In the genomic region with DNA sequence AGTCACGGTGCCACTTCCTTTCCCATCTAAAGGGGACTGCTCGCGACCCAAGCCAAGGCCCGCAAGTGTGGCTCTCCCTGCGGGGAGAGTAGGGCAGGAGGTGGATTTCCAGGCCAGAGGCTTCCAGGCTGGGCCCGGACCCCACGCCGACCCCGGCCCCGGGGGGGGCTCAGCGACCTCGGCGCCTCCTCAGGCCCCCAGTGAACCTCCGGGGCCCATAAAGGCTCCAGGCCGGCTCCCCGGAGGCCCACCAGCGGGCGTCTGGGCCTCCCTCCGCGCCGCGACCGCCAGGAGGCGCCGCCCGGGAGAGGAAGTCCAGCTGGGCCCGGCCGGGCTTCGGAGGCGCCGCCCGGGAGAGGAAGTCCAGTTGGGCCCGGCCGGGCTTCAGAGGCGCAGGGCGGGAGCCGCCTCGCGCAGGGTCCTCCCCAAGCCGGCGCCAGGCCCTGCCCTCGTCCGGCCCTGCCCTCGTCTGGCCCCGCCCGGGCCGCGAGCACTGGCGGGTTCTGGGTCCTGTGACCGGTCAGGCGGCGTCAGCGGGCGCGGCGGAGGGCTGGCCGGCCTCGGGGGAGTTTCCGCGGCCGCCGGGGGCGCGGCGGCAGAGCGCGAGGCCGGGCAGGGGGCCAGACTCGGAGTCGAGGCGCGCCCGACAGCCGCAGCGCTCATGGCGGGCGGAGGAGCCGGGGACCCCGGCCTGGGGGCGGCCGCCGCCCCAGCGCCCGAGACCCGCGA, we compare ENCODE assay signal across 1 cellular context.
TF ChIP-seq lines count a peak whose summit lies in the region.

A gene (plus strand): TSS at position 623 of the 729 bp plus-strand sequence. CDS start 39 bp downstream, at position 662.

TF ChIP-seq in HEK293, 187 proteins besides CTCF, POLR2A, EP300 and RAD21 (continued from another document):
- TF ChIP-seq, protein P1, sequence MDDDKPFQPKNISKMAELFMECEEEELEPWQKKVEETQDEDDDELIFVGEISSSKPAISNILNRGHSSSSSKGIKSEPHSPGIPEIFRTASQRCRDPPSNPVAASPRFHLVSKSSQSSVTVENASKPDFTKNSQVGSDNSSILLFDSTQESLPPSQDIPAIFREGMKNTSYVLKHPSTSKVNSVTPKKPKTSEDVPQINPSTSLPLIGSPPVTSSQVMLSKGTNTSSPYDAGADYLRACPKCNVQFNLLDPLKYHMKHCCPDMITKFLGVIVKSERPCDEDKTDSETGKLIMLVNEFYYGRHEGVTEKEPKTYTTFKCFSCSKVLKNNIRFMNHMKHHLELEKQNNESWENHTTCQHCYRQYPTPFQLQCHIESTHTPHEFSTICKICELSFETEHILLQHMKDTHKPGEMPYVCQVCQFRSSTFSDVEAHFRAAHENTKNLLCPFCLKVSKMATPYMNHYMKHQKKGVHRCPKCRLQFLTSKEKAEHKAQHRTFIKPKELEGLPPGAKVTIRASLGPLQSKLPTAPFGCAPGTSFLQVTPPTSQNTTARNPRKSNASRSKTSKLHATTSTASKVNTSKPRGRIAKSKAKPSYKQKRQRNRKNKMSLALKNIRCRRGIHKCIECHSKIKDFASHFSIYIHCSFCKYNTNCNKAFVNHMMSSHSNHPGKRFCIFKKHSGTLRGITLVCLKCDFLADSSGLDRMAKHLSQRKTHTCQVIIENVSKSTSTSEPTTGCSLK (tag by site-specific recombination; IDR thresholded peaks at IDR 0.05) = no peak
- TF ChIP-seq ZNF350 (tag by site-specific recombination; IDR thresholded peaks at IDR 0.05) (no peak), ZNF174 (tag by site-specific recombination; IDR thresholded peaks at IDR 0.05) (no peak), ZNF571 (tag by site-specific recombination; IDR thresholded peaks at IDR 0.05) (no peak), ZNF596 (tag by site-specific recombination; IDR thresholded peaks at IDR 0.05) (no peak), ZNF324 (tag by site-specific recombination; IDR thresholded peaks at IDR 0.05) (no peak), SCRT1 (tag by site-specific recombination; IDR thresholded peaks at IDR 0.05; ENCODE audit: borderline replicate concordance) (no peak), ZNF747 (tag by site-specific recombination; IDR thresholded peaks at IDR 0.05) (no peak), ZFHX2 (tag by site-specific recombination; conservative IDR thresholded peaks at IDR 0.05) (no peak), ZBTB17 (tag by site-specific recombination; IDR thresholded peaks at IDR 0.05) (no peak), ZSCAN30 (tag by site-specific recombination; IDR thresholded peaks at IDR 0.05) (0 out of 2 replicates have a peak, but pooled peaks have one; percentile 37), ZNF561 (tag by site-specific recombination; IDR thresholded peaks at IDR 0.05; ENCODE audit: borderline replicate concordance) (peak; percentile 88; the same call in 1 of the 2 replicates), ZBTB21 (tag by site-specific recombination; IDR thresholded peaks at IDR 0.05) (no peak), ZNF335 (tag by site-specific recombination; conservative IDR thresholded peaks at IDR 0.05) (no peak; the same call in none of the 2 replicates), ZNF426 (tag by site-specific recombination; IDR thresholded peaks at IDR 0.05) (no peak), ZNF521 (tag by site-specific recombination; IDR thresholded peaks at IDR 0.05) (no peak), ZNF138 (tag by site-specific recombination; IDR thresholded peaks at IDR 0.05; ENCODE audit: borderline replicate concordance) (no peak), ZNF157 (tag by site-specific recombination; IDR thresholded peaks at IDR 0.05) (no peak), ZNF501 (tag by site-specific recombination; IDR thresholded peaks at IDR 0.05) (no peak), ZNF354C (tag by site-specific recombination; IDR thresholded peaks at IDR 0.05; ENCODE audit: borderline replicate concordance, low read depth) (no peak), ZFP41 (tag by site-specific recombination; IDR thresholded peaks at IDR 0.05; ENCODE audit: borderline replicate concordance) (no peak), ZBTB1 (tag by site-specific recombination; IDR thresholded peaks at IDR 0.05) (no peak), ZNF140 (tag by site-specific recombination; IDR thresholded peaks at IDR 0.05) (no peak), GLIS1 (tag by site-specific recombination; IDR thresholded peaks at IDR 0.05) (peak; percentile 28; the same call in 1 of the 2 replicates), ZBTB8A (tag by site-specific recombination; IDR thresholded peaks at IDR 0.05) (peak; percentile 82), ZNF544 (tag by site-specific recombination; IDR thresholded peaks at IDR 0.05) (no peak)
- TF ChIP-seq, protein P2, sequence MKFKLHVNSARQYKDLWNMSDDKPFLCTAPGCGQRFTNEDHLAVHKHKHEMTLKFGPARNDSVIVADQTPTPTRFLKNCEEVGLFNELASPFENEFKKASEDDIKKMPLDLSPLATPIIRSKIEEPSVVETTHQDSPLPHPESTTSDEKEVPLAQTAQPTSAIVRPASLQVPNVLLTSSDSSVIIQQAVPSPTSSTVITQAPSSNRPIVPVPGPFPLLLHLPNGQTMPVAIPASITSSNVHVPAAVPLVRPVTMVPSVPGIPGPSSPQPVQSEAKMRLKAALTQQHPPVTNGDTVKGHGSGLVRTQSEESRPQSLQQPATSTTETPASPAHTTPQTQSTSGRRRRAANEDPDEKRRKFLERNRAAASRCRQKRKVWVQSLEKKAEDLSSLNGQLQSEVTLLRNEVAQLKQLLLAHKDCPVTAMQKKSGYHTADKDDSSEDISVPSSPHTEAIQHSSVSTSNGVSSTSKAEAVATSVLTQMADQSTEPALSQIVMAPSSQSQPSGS (tag by site-specific recombination; IDR thresholded peaks at IDR 0.05; ENCODE audit: low read depth) = no peak
- TF ChIP-seq, protein P3, sequence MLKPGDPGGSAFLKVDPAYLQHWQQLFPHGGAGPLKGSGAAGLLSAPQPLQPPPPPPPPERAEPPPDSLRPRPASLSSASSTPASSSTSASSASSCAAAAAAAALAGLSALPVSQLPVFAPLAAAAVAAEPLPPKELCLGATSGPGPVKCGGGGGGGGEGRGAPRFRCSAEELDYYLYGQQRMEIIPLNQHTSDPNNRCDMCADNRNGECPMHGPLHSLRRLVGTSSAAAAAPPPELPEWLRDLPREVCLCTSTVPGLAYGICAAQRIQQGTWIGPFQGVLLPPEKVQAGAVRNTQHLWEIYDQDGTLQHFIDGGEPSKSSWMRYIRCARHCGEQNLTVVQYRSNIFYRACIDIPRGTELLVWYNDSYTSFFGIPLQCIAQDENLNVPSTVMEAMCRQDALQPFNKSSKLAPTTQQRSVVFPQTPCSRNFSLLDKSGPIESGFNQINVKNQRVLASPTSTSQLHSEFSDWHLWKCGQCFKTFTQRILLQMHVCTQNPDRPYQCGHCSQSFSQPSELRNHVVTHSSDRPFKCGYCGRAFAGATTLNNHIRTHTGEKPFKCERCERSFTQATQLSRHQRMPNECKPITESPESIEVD (tag by site-specific recombination; IDR thresholded peaks at IDR 0.05) = no peak
- TF ChIP-seq, protein P4, sequence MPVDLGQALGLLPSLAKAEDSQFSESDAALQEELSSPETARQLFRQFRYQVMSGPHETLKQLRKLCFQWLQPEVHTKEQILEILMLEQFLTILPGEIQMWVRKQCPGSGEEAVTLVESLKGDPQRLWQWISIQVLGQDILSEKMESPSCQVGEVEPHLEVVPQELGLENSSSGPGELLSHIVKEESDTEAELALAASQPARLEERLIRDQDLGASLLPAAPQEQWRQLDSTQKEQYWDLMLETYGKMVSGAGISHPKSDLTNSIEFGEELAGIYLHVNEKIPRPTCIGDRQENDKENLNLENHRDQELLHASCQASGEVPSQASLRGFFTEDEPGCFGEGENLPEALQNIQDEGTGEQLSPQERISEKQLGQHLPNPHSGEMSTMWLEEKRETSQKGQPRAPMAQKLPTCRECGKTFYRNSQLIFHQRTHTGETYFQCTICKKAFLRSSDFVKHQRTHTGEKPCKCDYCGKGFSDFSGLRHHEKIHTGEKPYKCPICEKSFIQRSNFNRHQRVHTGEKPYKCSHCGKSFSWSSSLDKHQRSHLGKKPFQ (tag by site-specific recombination; IDR thresholded peaks at IDR 0.05) = no peak
- TF ChIP-seq, protein P5, sequence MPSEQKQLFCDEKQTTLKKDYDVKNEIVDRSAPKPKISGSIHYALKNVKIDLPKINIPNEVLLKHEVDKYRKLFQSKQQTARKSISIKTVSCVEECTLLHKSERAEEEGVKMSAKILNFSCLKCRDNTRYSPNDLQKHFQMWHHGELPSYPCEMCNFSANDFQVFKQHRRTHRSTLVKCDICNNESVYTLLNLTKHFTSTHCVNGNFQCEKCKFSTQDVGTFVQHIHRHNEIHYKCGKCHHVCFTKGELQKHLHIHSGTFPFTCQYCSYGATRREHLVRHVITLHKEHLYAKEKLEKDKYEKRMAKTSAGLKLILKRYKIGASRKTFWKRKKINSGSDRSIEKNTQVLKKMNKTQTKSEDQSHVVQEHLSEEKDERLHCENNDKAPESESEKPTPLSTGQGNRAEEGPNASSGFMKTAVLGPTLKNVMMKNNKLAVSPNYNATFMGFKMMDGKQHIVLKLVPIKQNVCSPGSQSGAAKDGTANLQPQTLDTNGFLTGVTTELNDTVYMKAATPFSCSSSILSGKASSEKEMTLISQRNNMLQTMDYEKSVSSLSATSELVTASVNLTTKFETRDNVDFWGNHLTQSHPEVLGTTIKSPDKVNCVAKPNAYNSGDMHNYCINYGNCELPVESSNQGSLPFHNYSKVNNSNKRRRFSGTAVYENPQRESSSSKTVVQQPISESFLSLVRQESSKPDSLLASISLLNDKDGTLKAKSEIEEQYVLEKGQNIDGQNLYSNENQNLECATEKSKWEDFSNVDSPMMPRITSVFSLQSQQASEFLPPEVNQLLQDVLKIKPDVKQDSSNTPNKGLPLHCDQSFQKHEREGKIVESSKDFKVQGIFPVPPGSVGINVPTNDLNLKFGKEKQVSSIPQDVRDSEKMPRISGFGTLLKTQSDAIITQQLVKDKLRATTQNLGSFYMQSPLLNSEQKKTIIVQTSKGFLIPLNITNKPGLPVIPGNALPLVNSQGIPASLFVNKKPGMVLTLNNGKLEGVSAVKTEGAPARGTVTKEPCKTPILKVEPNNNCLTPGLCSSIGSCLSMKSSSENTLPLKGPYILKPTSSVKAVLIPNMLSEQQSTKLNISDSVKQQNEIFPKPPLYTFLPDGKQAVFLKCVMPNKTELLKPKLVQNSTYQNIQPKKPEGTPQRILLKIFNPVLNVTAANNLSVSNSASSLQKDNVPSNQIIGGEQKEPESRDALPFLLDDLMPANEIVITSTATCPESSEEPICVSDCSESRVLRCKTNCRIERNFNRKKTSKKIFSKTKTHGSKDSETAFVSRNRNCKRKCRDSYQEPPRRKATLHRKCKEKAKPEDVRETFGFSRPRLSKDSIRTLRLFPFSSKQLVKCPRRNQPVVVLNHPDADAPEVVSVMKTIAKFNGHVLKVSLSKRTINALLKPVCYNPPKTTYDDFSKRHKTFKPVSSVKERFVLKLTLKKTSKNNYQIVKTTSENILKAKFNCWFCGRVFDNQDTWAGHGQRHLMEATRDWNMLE (tag by site-specific recombination; conservative IDR thresholded peaks at IDR 0.05; ENCODE audit: low read depth) = no peak; the same call in 1 of the 2 replicates
- TF ChIP-seq, protein P6, sequence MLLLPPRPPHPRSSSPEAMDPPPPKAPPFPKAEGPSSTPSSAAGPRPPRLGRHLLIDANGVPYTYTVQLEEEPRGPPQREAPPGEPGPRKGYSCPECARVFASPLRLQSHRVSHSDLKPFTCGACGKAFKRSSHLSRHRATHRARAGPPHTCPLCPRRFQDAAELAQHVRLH (tag by site-specific recombination; IDR thresholded peaks at IDR 0.05) = no peak
- TF ChIP-seq, protein P7, sequence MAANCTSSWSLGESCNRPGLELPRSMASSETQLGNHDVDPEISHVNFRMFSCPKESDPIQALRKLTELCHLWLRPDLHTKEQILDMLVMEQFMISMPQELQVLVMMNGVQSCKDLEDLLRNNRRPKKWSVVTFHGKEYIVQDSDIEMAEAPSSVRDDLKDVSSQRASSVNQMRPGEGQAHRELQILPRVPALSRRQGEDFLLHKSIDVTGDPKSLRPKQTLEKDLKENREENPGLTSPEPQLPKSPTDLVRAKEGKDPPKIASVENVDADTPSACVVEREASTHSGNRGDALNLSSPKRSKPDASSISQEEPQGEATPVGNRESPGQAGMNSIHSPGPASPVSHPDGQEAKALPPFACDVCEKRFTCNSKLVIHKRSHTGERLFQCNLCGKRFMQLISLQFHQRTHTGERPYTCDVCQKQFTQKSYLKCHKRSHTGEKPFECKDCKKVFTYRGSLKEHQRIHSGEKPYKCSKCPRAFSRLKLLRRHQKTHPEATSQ (tag by site-specific recombination; IDR thresholded peaks at IDR 0.05) = no peak
- TF ChIP-seq, protein P8, sequence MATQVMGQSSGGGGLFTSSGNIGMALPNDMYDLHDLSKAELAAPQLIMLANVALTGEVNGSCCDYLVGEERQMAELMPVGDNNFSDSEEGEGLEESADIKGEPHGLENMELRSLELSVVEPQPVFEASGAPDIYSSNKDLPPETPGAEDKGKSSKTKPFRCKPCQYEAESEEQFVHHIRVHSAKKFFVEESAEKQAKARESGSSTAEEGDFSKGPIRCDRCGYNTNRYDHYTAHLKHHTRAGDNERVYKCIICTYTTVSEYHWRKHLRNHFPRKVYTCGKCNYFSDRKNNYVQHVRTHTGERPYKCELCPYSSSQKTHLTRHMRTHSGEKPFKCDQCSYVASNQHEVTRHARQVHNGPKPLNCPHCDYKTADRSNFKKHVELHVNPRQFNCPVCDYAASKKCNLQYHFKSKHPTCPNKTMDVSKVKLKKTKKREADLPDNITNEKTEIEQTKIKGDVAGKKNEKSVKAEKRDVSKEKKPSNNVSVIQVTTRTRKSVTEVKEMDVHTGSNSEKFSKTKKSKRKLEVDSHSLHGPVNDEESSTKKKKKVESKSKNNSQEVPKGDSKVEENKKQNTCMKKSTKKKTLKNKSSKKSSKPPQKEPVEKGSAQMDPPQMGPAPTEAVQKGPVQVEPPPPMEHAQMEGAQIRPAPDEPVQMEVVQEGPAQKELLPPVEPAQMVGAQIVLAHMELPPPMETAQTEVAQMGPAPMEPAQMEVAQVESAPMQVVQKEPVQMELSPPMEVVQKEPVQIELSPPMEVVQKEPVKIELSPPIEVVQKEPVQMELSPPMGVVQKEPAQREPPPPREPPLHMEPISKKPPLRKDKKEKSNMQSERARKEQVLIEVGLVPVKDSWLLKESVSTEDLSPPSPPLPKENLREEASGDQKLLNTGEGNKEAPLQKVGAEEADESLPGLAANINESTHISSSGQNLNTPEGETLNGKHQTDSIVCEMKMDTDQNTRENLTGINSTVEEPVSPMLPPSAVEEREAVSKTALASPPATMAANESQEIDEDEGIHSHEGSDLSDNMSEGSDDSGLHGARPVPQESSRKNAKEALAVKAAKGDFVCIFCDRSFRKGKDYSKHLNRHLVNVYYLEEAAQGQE (tag by site-specific recombination; IDR thresholded peaks at IDR 0.05) = no peak
- TF ChIP-seq, protein P9, sequence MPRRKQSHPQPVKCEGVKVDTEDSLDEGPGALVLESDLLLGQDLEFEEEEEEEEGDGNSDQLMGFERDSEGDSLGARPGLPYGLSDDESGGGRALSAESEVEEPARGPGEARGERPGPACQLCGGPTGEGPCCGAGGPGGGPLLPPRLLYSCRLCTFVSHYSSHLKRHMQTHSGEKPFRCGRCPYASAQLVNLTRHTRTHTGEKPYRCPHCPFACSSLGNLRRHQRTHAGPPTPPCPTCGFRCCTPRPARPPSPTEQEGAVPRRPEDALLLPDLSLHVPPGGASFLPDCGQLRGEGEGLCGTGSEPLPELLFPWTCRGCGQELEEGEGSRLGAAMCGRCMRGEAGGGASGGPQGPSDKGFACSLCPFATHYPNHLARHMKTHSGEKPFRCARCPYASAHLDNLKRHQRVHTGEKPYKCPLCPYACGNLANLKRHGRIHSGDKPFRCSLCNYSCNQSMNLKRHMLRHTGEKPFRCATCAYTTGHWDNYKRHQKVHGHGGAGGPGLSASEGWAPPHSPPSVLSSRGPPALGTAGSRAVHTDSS (tag by site-specific recombination; IDR thresholded peaks at IDR 0.05) = no peak
